In the genomic region with DNA sequence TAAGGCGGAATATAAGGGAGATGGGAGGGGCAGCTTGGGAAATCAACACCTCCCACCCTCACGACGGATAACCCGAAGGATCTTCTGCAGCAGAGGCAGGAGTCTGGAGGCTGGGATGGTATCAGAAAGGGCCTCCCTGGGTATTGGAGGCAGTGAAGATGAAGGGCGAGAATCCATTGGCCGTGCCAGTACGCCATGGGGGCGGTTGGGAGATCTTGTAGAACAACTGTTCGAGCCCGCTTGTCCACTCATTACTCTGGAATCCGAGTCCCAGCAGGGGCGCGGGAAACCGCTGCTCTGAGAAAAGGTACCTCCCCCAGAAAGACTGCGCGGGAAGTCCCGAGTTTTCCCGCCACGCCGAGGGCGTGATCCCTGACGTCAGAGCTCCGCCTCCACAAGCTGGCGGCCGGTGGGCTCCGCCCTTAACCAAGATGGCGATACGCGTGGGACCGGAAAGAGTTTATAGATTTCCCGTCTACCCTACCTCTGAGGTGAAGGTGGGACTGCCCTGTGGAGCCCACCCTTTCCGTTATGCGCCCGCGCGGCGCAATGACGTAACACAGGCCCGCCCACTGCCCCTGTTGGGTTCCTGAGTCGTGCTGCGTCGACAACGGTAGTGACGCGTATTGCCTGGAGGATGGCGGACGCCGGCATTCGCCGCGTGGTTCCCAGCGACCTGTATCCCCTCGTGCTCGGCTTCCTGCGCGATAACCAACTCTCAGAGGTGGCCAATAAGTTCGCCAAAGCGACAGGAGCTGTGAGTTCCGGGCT, we compare ENCODE assay signal across 8 cellular contexts. TPM values are rescaled to one million over a fixed set of nuclear protein-coding genes. Genes with fewer than 3 reads are reported as not detected.
A peak's percentile ranks its signal among the peaks of the same experiment; 100 is the strongest.
DNase-seq lines count a peak whose midpoint lies in the region; ATAC-seq lines count a peak whose summit lies in the region.

A gene (plus strand): TSS at position 616 of the 771 bp plus-strand sequence. CDS start 22 bp downstream, at position 638.

- DNase-seq in COLO668 (lab: John Stamatoyannopoulos, UW; ENCODE audit: unreplicated experiment) (peak; percentile 94), HT1080 (ENCODE audit: low read depth) (peak; percentile 100), NOMO-1 treated with DMSO at 0.1 percent for 48 hours (lab: John Stamatoyannopoulos, UW; ENCODE audit: unreplicated experiment) (peak; percentile 98), lung microvascular endothelial cell (ENCODE audit: low read depth in 2 of 2) (peak; percentile 99 to 100)
- DNase-seq in activated CD8-positive, alpha-beta memory T cell treated with anti-CD3 and anti-CD28 coated beads for 4 hours (ENCODE audit: low read depth in 2 of 2): peak; percentile 99
- peak; percentile 99 to 100 (median 100) for DNase-seq in effector memory CD4-positive, alpha-beta T cell
- DNase-seq in stimulated activated CD4-positive, alpha-beta T cell treated with anti-CD3 and anti-CD28 coated beads, TNF-alpha, amount 100 ng/mL, for 48 hours (ENCODE audit: low read depth in 3 of 3): peak; percentile 98 to 100 (median 99)

- peak; percentile 87 for ATAC-seq in GM21360 (IDR thresholded peaks at IDR 0.05; ENCODE audit: unreplicated experiment)

- H3K27me3 ChIP-seq in effector memory CD4-positive, alpha-beta T cell (replicated peaks; ENCODE audit: control insufficient read depth, insufficient read depth, low read length, poor library complexity, severe bottlenecking): no peaks in the 10 kb centered on the region

- H3K4me1 ChIP-seq in effector memory CD4-positive, alpha-beta T cell (ENCODE audit: control insufficient read depth, insufficient read depth, low read length, poor library complexity, severe bottlenecking): peaks cover 12% of the 10 kb centered on the region

- peak within 1 kb of the TSS; percentile 83 for H3K27ac ChIP-seq in effector memory CD4-positive, alpha-beta T cell (ENCODE audit: insufficient read depth, low read length, poor library complexity, severe bottlenecking)

- peak within 1 kb of the TSS; percentile 84 for H3K4me3 ChIP-seq in effector memory CD4-positive, alpha-beta T cell (ENCODE audit: insufficient read depth, low read depth, low read length, poor library complexity, severe bottlenecking)

- peaks cover 27% of the 10 kb centered on the region for H3K36me3 ChIP-seq in effector memory CD4-positive, alpha-beta T cell (ENCODE audit: control insufficient read depth, insufficient read depth, low read length)

- H3K9me3 ChIP-seq in effector memory CD4-positive, alpha-beta T cell (ENCODE audit: control insufficient read depth, low read length): no peaks in the 10 kb centered on the region

RNA-seq across cellular contexts. Expression of the gene that starts here (rescaled TPM):
- total RNA-seq in HT1080 (2014; rRNA removed; shearing (Covaris generic)): 95.2 and 119 TPM in 2 replicates
- 126 and 135 TPM in 2 replicates for polyA plus RNA-seq in HT1080 (2015; cell fraction: cytosol; rRNA removed)
- 181 and 188 TPM in 2 replicates for polyA plus RNA-seq in HT1080 (2015; cell fraction: nucleus; rRNA removed)
- total RNA-seq in lung microvascular endothelial cell: 15.7 and 18.3 TPM in 2 replicates

Comparison
In these comparisons a context has a peak if more than half of its experiments do, and no peak if none do; other contexts are left out.
1. Peak in every context shown above with its lines: DNase-seq, ATAC-seq, H3K4me3 ChIP-seq and H3K27ac ChIP-seq.